20 cellular contexts compared by ENCODE assay signal in the genomic region with DNA sequence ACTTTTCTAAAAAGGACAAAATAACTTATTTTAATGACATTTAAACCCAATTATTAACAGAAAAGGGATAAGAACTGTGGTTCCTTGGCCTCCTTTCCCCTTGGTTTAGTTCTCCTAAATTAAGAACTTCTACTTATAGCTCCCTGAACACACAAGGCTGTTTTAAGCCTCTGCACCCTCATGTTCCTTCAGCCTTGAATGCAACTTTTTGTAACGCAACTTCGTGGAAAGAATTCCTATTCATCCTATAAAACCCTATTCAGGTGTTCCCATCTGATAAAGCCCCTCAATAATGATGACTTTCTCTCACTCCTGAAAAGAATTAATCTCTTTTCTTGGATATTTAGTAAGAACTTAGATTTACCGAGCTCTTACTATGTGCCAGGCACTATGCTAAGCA. TPM values are rescaled to one million over a fixed set of nuclear protein-coding genes. Genes with fewer than 3 reads are reported as not detected.
DNase-seq lines count a peak whose midpoint lies in the region; ATAC-seq, FAIRE-seq and TF ChIP-seq lines count a peak whose summit lies in the region.
"Had no signal": no experiment of that assay in that cellular context is flagged by ENCODE, and none has a peak within 500 bp of the region (broad histone marks: within the 10 kb centered on the region; RNA-seq: fewer than 3 reads in every experiment).

No MANE protein-coding gene starts in this region.

- H3K4me3 Mint-ChIP-seq in activated CD4-positive, alpha-beta T cell treated with anti-CD3 and anti-CD28 coated beads, Interleukin-2, amount 10 ng/mL, durations not matched to agents 7 days and 5 days, result no peak overlapping the region
- H3K4me3 Mint-ChIP-seq in CD8-positive, alpha-beta T cell, result no peak overlapping the region
- H3K4me3 Mint-ChIP-seq: type B pancreatic cell had no signal

- H3K27me3 ChIP-seq in CD8-positive, alpha-beta T cell (ENCODE audit: insufficient read depth, low read length), result no peaks in the 10 kb centered on the region
- H3K27me3 ChIP-seq in GM12878 (replicated peaks in 1 of 2; ENCODE audit: control insufficient read depth in 2 of 2, insufficient read depth in 2 of 2, low read length in 1 of 2) (no peaks in the 10 kb centered on the region), psoas muscle (ENCODE audit: insufficient read depth in 3 of 3, low read length in 2 of 3) (no peaks in the 10 kb centered on the region), esophagus squamous epithelium (no peaks in the 10 kb centered on the region)
- H3K27me3 ChIP-seq: MG63, spleen had no signal

- no peak for TF ChIP-seq CTCF in CD8-positive, alpha-beta T cell (IDR thresholded peaks at IDR 0.05)
- TF ChIP-seq CTCF in GM12878 (IDR thresholded peaks at IDR 0.05 in 2 of 3, conservative IDR thresholded peaks at IDR 0.05 in 1 of 3; ENCODE audit: control insufficient read depth in 2 of 3, extremely low read depth in 1 of 3, insufficient read depth in 1 of 3, low read depth in 3 of 3, low read length in 3 of 3) (no peak), psoas muscle (IDR thresholded peaks at IDR 0.05) (no peak), foreskin fibroblast (IDR thresholded peaks at IDR 0.05; ENCODE audit: low read depth, low read length) (no peak), esophagus squamous epithelium (IDR thresholded peaks at IDR 0.05) (no peak)

- H3K4me1 ChIP-seq in CD8-positive, alpha-beta T cell (ENCODE audit: insufficient read depth, low read length), result peaks cover 43% of the 10 kb centered on the region
- peaks cover 19% of the 10 kb centered on the region for H3K4me1 ChIP-seq in GM12878 (ENCODE audit: control insufficient read depth, insufficient read depth, low read length)
- peaks cover 68% of the 10 kb centered on the region for H3K4me1 ChIP-seq in psoas muscle
- peaks cover 24 to 100% (median 53%) of the 10 kb centered on the region in 3 donors for H3K4me1 ChIP-seq in esophagus squamous epithelium

- CTCF ChIA-PET in activated CD4-positive, alpha-beta T cell treated with anti-CD3 and anti-CD28 coated beads, Interleukin-2, amount 10 ng/mL, durations not matched to agents 7 days and 5 days (lab: Charles Lee), result no interaction called here
- CTCF ChIA-PET in CD8-positive, alpha-beta T cell (lab: Charles Lee), result interaction anchor here (0.6 to 0.7 kb wide), 2 partner anchors 41 to 126 kb away, joined by 3 read pairs; no protein-coding TSS in a partner anchor
- CTCF ChIA-PET in GM12878 (lab: Yijun Ruan, JAX), result no interaction called here

- RAD21 ChIA-PET in GM12878 (lab: Charles Lee; ENCODE audit: unreplicated experiment), result no interaction called here

- ATAC-seq in CD8-positive, alpha-beta T cell, result no peak
- no peak for ATAC-seq in GM12878
- ATAC-seq in psoas muscle, result peak in 3 of 4 donors; percentile 59 to 89 (median 81)
- ATAC-seq: A549 had no signal

- SMC1A ChIA-PET in GM12878 (lab: Charles Lee; ENCODE audit: uncharacterized antibody, unreplicated experiment), result interaction anchor here (0.6 to 0.8 kb wide), 2 partner anchors 10 to 12 kb away, joined by 3 to 4 read pairs; no protein-coding TSS in a partner anchor

- peak overlapping the region; percentile 58 for H3K27ac Mint-ChIP-seq in activated CD4-positive, alpha-beta T cell treated with anti-CD3 and anti-CD28 coated beads, Interleukin-2, amount 10 ng/mL, durations not matched to agents 7 days and 5 days
- H3K27ac Mint-ChIP-seq in CD8-positive, alpha-beta T cell, result peak overlapping the region; percentile 77
- H3K27ac Mint-ChIP-seq: type B pancreatic cell had no signal

- H3K27me3 Mint-ChIP-seq in activated CD4-positive, alpha-beta T cell treated with anti-CD3 and anti-CD28 coated beads, Interleukin-2, amount 10 ng/mL, durations not matched to agents 7 days and 5 days, result no peaks in the 10 kb centered on the region
- H3K27me3 Mint-ChIP-seq in CD8-positive, alpha-beta T cell (ENCODE audit: low read depth), result no peaks in the 10 kb centered on the region
- H3K27me3 Mint-ChIP-seq: type B pancreatic cell had no signal

- no peaks in the 10 kb centered on the region for H3K9me3 ChIP-seq in CD8-positive, alpha-beta T cell (ENCODE audit: low read length)
- H3K9me3 ChIP-seq in GM12878 (replicated peaks; ENCODE audit: control insufficient read depth, insufficient read depth, low read length) (no peaks in the 10 kb centered on the region), psoas muscle (no peaks in the 10 kb centered on the region), esophagus squamous epithelium (no peaks in the 10 kb centered on the region)
- H3K9me3 ChIP-seq: A549, MG63, spleen had no signal

- peaks cover 14% of the 10 kb centered on the region for H3K36me3 Mint-ChIP-seq in activated CD4-positive, alpha-beta T cell treated with anti-CD3 and anti-CD28 coated beads, Interleukin-2, amount 10 ng/mL, durations not matched to agents 7 days and 5 days (ENCODE audit: low read depth)
- H3K36me3 Mint-ChIP-seq in CD8-positive, alpha-beta T cell, result peaks cover 26% of the 10 kb centered on the region

- POLR2A ChIA-PET in activated CD4-positive, alpha-beta T cell treated with anti-CD3 and anti-CD28 coated beads, Interleukin-2, amount 10 ng/mL, durations not matched to agents 7 days and 5 days (lab: Charles Lee), result no interaction called here
- POLR2A ChIA-PET in CD8-positive, alpha-beta T cell (lab: Charles Lee), result no interaction called here
- POLR2A ChIA-PET in GM12878 (lab: Charles Lee), result interaction anchor here (0.6 to 1.4 kb wide), 5 partner anchors 22 to 46 kb away, joined by 3 to 7 read pairs (median 6); no protein-coding TSS in a partner anchor

- H4K20me1 ChIP-seq in GM12878 (ENCODE audit: control insufficient read depth, insufficient read depth), result no peaks in the 10 kb centered on the region

- TF ChIP-seq POLR2A in GM12878 (IDR thresholded peaks at IDR 0.05; ENCODE audit: low read depth, low read length), result no peak
- no peak for TF ChIP-seq POLR2A in esophagus squamous epithelium (IDR thresholded peaks at IDR 0.05)

- H3K4me1 Mint-ChIP-seq in activated CD4-positive, alpha-beta T cell treated with anti-CD3 and anti-CD28 coated beads, Interleukin-2, amount 10 ng/mL, durations not matched to agents 7 days and 5 days, result peaks cover 69% of the 10 kb centered on the region
- H3K4me1 Mint-ChIP-seq in CD8-positive, alpha-beta T cell (ENCODE audit: low read depth), result peaks cover 74% of the 10 kb centered on the region

- H3K4me2 ChIP-seq in GM12878 (ENCODE audit: control insufficient read depth, insufficient read depth), result no peak overlapping the region
- H3K4me2 ChIP-seq: A549 had no signal

- no peak for TF ChIP-seq EP300 in GM12878 (IDR thresholded peaks at IDR 0.05; ENCODE audit: borderline replicate concordance in 1 of 2, control insufficient read depth in 1 of 2, low read depth in 2 of 2, low read length in 2 of 2)

- no TSS peak for BruUV-seq in GM12878 (replicated peaks; lab: Mats Ljungman, UMichigan)

- WGBS in GM12878 (ENCODE audit: insufficient coverage, insufficient replicate concordance, low lambda C conversion rate, missing lambda C conversion rate), result 98% methylated on average over 3 of the region's 3 CpGs
- WGBS in psoas muscle, 3 donors, result 35 to 61% (median 57%) methylated on average over 3 of the region's 3 CpGs
- 72 to 75% methylated on average over 3 of the region's 3 CpGs for whole genome bisulfite sequencing in esophagus squamous epithelium, 2 donors

- no peak for DNase-seq in activated CD4-positive, alpha-beta T cell treated with anti-CD3 and anti-CD28 coated beads, Interleukin-2, amount 10 ng/mL, durations not matched to agents 7 days and 5 days
- no peak for DNase-seq in activated CD4-positive, alpha-beta T cell treated with anti-CD3 and anti-CD28 coated beads for 4 hours
- DNase-seq in CD8-positive, alpha-beta T cell, result no peak
- no peak for DNase-seq in GM12878 (ENCODE audit: low read depth, low spot score)
- DNase-seq in psoas muscle, result no peak
- DNase-seq in foreskin fibroblast, result no peak
- DNase-seq in esophagus squamous epithelium (lab: John Stamatoyannopoulos, UW), result no peak
- DNase-seq in stimulated activated CD4-positive, alpha-beta T cell treated with anti-CD3 and anti-CD28 coated beads, Interleukin-4, amount 100 ng/mL, for 4 hours, result no peak
- DNase-seq: activated naive CD4-positive, alpha-beta T cell; COR-L47; effector CD4-positive, alpha-beta T cell; EL; MG63; NCI-H1694; spleen; stimulated activated naive CD4-positive, alpha-beta T cell had no signal

- no peaks in the 10 kb centered on the region for H3K36me3 ChIP-seq in CD8-positive, alpha-beta T cell (ENCODE audit: insufficient read depth, low read length)
- H3K36me3 ChIP-seq in GM12878 (ENCODE audit: control insufficient read depth in 2 of 2, insufficient read depth in 2 of 2, low read length in 1 of 2) (0 out of 4 replicates have a peak, but pooled peaks cover 0 to 4% of the 10 kb centered on the region in 2 experiments), psoas muscle (ENCODE audit: insufficient read depth in 1 of 2, low read depth in 1 of 2) (peaks cover 0 to 4% of the 10 kb centered on the region in 2 donors), esophagus squamous epithelium (peaks cover 0 to 26% (median 0%) of the 10 kb centered on the region in 3 donors)

- H3K9me3 Mint-ChIP-seq in activated CD4-positive, alpha-beta T cell treated with anti-CD3 and anti-CD28 coated beads, Interleukin-2, amount 10 ng/mL, durations not matched to agents 7 days and 5 days, result no peaks in the 10 kb centered on the region
- no peaks in the 10 kb centered on the region for H3K9me3 Mint-ChIP-seq in CD8-positive, alpha-beta T cell
- H3K9me3 Mint-ChIP-seq: type B pancreatic cell had no signal

- TF ChIP-seq RAD21 in GM12878 (IDR thresholded peaks at IDR 0.05; ENCODE audit: insufficient read depth, low read depth, low read length), result no peak

- no peak overlapping the region for H3K9ac ChIP-seq in GM12878 (ENCODE audit: control insufficient read depth, insufficient read depth, low read length)
- H3K9ac ChIP-seq: parathyroid adenoma had no signal

- no peak for FAIRE-seq in GM12878 (lab: Jason Lieb, UNC)
- FAIRE-seq: TTC549 had no signal

- intact Hi-C loops in CD8-positive, alpha-beta T cell (cut with DNase I, micrococcal nuclease), result no loop called here
- intact Hi-C loops in GM12878 (cut with micrococcal nuclease; ENCODE audit: unreplicated experiment) (no loop called here), psoas muscle (cut with DNase I) (loop anchor here in 1 of 2 donors (5.0 kb wide), 1 partner anchor 1730 kb away; no protein-coding TSS in a partner anchor), esophagus squamous epithelium (cut with DNase I) (no loop called here)

- no peak overlapping the region for H3K27ac ChIP-seq in CD8-positive, alpha-beta T cell (ENCODE audit: low read depth, low read length)
- H3K27ac ChIP-seq in GM12878 (ENCODE audit: control insufficient read depth, insufficient read depth) (0 out of 2 replicates have a peak overlapping the region, but pooled peaks have one; percentile 12), psoas muscle (peak overlapping the region; percentile 66), esophagus squamous epithelium (peak overlapping the region in 2 of 4 donors; percentile 23 to 43)
- H3K27ac ChIP-seq: parathyroid adenoma had no signal

- no peak overlapping the region for H2AFZ ChIP-seq in GM12878 (ENCODE audit: control insufficient read depth, low read depth, low read length)
- H2AFZ ChIP-seq: parathyroid adenoma had no signal

- H3K4me3 ChIP-seq in CD8-positive, alpha-beta T cell (ENCODE audit: low read depth, low read length), result no peak overlapping the region
- H3K4me3 ChIP-seq in GM12878 (peak overlapping the region; percentile 38; the same call in 1 of the 2 replicates), psoas muscle (no peak overlapping the region), foreskin fibroblast (ENCODE audit: low read depth in 1 of 2, low read length in 2 of 2) (no peak overlapping the region), esophagus squamous epithelium (no peak overlapping the region)
- H3K4me3 ChIP-seq: A549, MG63, spleen had no signal

- peaks cover 90% of the 10 kb centered on the region for H3K79me2 ChIP-seq in GM12878 (ENCODE audit: control insufficient read depth, insufficient read depth, low read length)

- in situ Hi-C loops in GM12878 (cut with MboI), result no loop called here

RNA-seq across cellular contexts. Expression of a gene that starts 6.3 kb away (rescaled TPM):
- 100 to 1,000 TPM; 114 to 121 TPM for total RNA-seq in activated CD4-positive, alpha-beta T cell treated with anti-CD3 and anti-CD28 coated beads, Interleukin-2, amount 10 ng/mL, durations not matched to agents 7 days and 5 days
- 100 to 1,000 TPM; 338 to 343 TPM for total RNA-seq in CD8-positive, alpha-beta T cell
- total RNA-seq in GM12878 (2013; cell fraction: nucleolus; rRNA removed), result 148 and 163 TPM in 2 replicates
- 54.0 and 59.3 TPM in 2 replicates for total RNA-seq in GM12878 (2014; rRNA removed)
- total RNA-seq in GM12878 (2014; rRNA removed; fragmentation: Illumina TruSeq; extraction: Trizol), result 51.3 and 54.5 TPM in 2 replicates
- total RNA-seq in GM12878 (2021), result 82.6 and 86.2 TPM in 2 replicates
- polyA plus RNA-seq in GM12878 (2011; ENCODE audit: low read depth), result 58.9 TPM
- 63.6 and 74.7 TPM in 2 replicates for polyA plus RNA-seq in GM12878 (2011; rRNA removed)
- 75.5 and 84.3 TPM in 2 replicates for polyA plus RNA-seq in GM12878 (2011; cell fraction: cytosol; rRNA removed)
- 78.8 and 87.2 TPM in 2 replicates for polyA plus RNA-seq in GM12878 (2011; cell fraction: nucleus; rRNA removed)
- 79.3 and 107 TPM in 2 replicates for polyA plus RNA-seq in GM12878 (2012)
- 57.3 and 59.8 TPM in 2 replicates for polyA plus RNA-seq in GM12878 (2014; fragmentation: Illumina TruSeq; extraction: Trizol)
- polyA plus RNA-seq in GM12878 (2014; fragmentation: Nextera tagmentation; extraction: Ambion mirVana), result 10 to 100 TPM; 18.4 to 18.9 TPM
- polyA plus RNA-seq in GM12878 (2014; rRNA removed), result 55.0 and 62.0 TPM in 2 replicates
- 10 to 100 TPM; 91.1 to 96.4 TPM for polyA plus RNA-seq in GM12878 (2016; fragmentation: Nextera tagmentation; extraction: Ambion mirVana)
- 99.8 and 120 TPM in 2 replicates for polyA minus RNA-seq in GM12878 (2011; rRNA and poly(A)+ RNA removed)
- polyA minus RNA-seq in GM12878 (2011; cell fraction: cytosol; rRNA and poly(A)+ RNA removed), result 42.0 and 49.0 TPM in 2 replicates
- 42.8 and 58.9 TPM in 2 replicates for polyA minus RNA-seq in GM12878 (2011; cell fraction: nucleus; rRNA and poly(A)+ RNA removed)
- total RNA-seq in psoas muscle, result 100 to 1,000 TPM in 3 of 4 donors, 10 to 100 TPM in 1; 67.3 to 279 (median 220) TPM
- 100 to 1,000 TPM in 1 of 3 donors, 10 to 100 TPM in 2; 95.6 to 111 (median 97.8) TPM for polyA plus RNA-seq in psoas muscle
- total RNA-seq in esophagus squamous epithelium, result 100 to 1,000 TPM; 137 to 229 (median 176) TPM

RNA-seq across cellular contexts. Expression of a gene that starts 41.2 kb away (rescaled TPM):
- total RNA-seq in activated CD4-positive, alpha-beta T cell treated with anti-CD3 and anti-CD28 coated beads, Interleukin-2, amount 10 ng/mL, durations not matched to agents 7 days and 5 days, result 1 to 10 TPM; 1.5 to 1.6 TPM
- total RNA-seq in CD8-positive, alpha-beta T cell, result not detected
- total RNA-seq in GM12878 (2013; cell fraction: nucleolus; rRNA removed), result 0.15 TPM in 1 of 2 replicates, not detected in the other
- total RNA-seq in GM12878 (2014; rRNA removed), result 0.27 and 0.40 TPM in 2 replicates
- total RNA-seq in GM12878 (2014; rRNA removed; fragmentation: Illumina TruSeq; extraction: Trizol), result 0.18 and 0.40 TPM in 2 replicates
- 0.93 and 1.1 TPM in 2 replicates for total RNA-seq in GM12878 (2021)
- polyA plus RNA-seq in GM12878 (2011; ENCODE audit: low read depth), result 0.72 TPM
- 0.04 and 0.07 TPM in 2 replicates for polyA plus RNA-seq in GM12878 (2011; rRNA removed)
- 0.01 and 0.05 TPM in 2 replicates for polyA plus RNA-seq in GM12878 (2011; cell fraction: cytosol; rRNA removed)
- not detected in 2 replicates for polyA plus RNA-seq in GM12878 (2011; cell fraction: nucleus; rRNA removed)
- polyA plus RNA-seq in GM12878 (2012), result 1.5 and 2.4 TPM in 2 replicates
- 0.22 and 0.34 TPM in 2 replicates for polyA plus RNA-seq in GM12878 (2014; fragmentation: Illumina TruSeq; extraction: Trizol)
- polyA plus RNA-seq in GM12878 (2014; fragmentation: Nextera tagmentation; extraction: Ambion mirVana), result under 1 TPM; 0.03 to 0.05 TPM
- polyA plus RNA-seq in GM12878 (2014; rRNA removed), result 0.39 and 0.67 TPM in 2 replicates
- under 1 TPM; 0.30 to 0.40 TPM for polyA plus RNA-seq in GM12878 (2016; fragmentation: Nextera tagmentation; extraction: Ambion mirVana)
- not detected in 2 replicates for polyA minus RNA-seq in GM12878 (2011; rRNA and poly(A)+ RNA removed)
- 0.53 and 1.7 TPM in 2 replicates for polyA minus RNA-seq in GM12878 (2011; cell fraction: cytosol; rRNA and poly(A)+ RNA removed)
- polyA minus RNA-seq in GM12878 (2011; cell fraction: nucleus; rRNA and poly(A)+ RNA removed), result 0.29 TPM in 1 of 2 replicates, not detected in the other
- total RNA-seq in psoas muscle, result 100 to 1,000 TPM; 109 to 151 (median 128) TPM
- 10 to 100 TPM; 69.5 to 92.6 (median 92.0) TPM for polyA plus RNA-seq in psoas muscle
- total RNA-seq in esophagus squamous epithelium, result 100 to 1,000 TPM in 2 of 4 donors, 10 to 100 TPM in 2; 67.8 to 210 (median 113) TPM

Comparison
In these comparisons a context has a peak if more than half of its experiments do, and no peak if none do; other contexts are left out.
1. ATAC-seq: peak in psoas muscle (3 of 4); none in CD8-positive, alpha-beta T cell (single experiment) and GM12878 (single experiment).
2. RNA of a gene that starts 41.2 kb away (total RNA-seq): 109 to 151 TPM in psoas muscle and 67.8 to 210 TPM in esophagus squamous epithelium; 1.5 to 1.6 TPM in activated CD4-positive, alpha-beta T cell treated with anti-CD3 and anti-CD28 coated beads, Interleukin-2, amount 10 ng/mL, durations not matched to agents 7 days and 5 days, 0.15 to 1.1 TPM in GM12878 and not detected in CD8-positive, alpha-beta T cell; every median in the first group is over 10 times any median in the second.